19 cellular contexts compared by ENCODE assay signal in the genomic region with DNA sequence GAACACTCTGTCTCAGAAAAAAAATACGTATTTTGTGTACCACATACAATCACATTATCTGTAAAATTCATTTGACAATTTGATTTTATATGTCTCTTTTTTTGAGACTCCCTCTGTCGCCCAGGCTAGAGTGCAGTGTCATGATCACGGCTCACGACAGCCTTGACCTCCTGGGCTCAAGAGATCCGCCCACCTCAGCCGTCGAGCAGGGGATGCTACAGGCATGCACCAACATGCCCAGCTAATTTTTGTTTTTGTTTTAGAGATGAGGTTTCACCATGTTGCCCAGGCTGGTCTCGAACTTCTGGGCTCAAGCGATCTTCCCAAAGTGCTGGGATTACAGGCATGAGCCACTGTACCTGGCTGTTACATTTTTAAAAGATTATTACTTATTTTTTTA.
"Had no signal": no experiment of that assay in that cellular context is flagged by ENCODE, and none has a peak within 500 bp of the region (broad histone marks: within the 10 kb centered on the region; RNA-seq: fewer than 3 reads in every experiment).

No MANE protein-coding gene starts in this region.

- H3K27me3 Mint-ChIP-seq: activated CD4-positive, alpha-beta T cell treated with anti-CD3 and anti-CD28 coated beads, Interleukin-2, amount 10 ng/mL, durations not matched to agents 7 days and 5 days; activated naive CD8-positive, alpha-beta T cell treated with anti-CD3 and anti-CD28 coated beads, Interleukin-2, amount 10 ng/mL, durations not matched to agents 7 days and 5 days; effector memory CD8-positive, alpha-beta T cell; natural killer cell treated with Interleukin-12 subunit alpha and Interleukin-12 subunit beta and Interleukin-15 and Interleukin-18, amount 100 ng/mL, for 72 hours had no signal

- H3K4me3 ChIP-seq: prostate gland, smooth muscle cell, upper lobe of left lung had no signal

- H3K27ac Mint-ChIP-seq: activated CD4-positive, alpha-beta T cell treated with anti-CD3 and anti-CD28 coated beads, Interleukin-2, amount 10 ng/mL, durations not matched to agents 7 days and 5 days; activated naive CD8-positive, alpha-beta T cell treated with anti-CD3 and anti-CD28 coated beads, Interleukin-2, amount 10 ng/mL, durations not matched to agents 7 days and 5 days; effector memory CD8-positive, alpha-beta T cell; immature natural killer cell; natural killer cell treated with Interleukin-12 subunit alpha and Interleukin-12 subunit beta and Interleukin-15 and Interleukin-18, amount 100 ng/mL, for 72 hours; T-helper 2 cell treated with Interferon-gamma antibody and Interleukin-4, amounts not matched to agents 5 μg/mL and 100 μg/mL, for 36 hours had no signal

- H3K4me1 ChIP-seq: prostate gland, upper lobe of left lung had no signal

- DNase-seq: activated CD4-positive, alpha-beta T cell treated with anti-CD3 and anti-CD28 coated beads, Interleukin-2, amount 10 ng/mL, durations not matched to agents 7 days and 5 days; activated gamma-delta T cell treated with Interleukin-2 at 50 U/mL for 16 hours; activated naive CD8-positive, alpha-beta T cell treated with anti-CD3 and anti-CD28 coated beads, Interleukin-2, amount 10 ng/mL, durations not matched to agents 7 days and 5 days; anterior cingulate cortex; brain microvascular endothelial cell; cerebellar nuclear complex; dermis blood vessel endothelial cell; effector memory CD8-positive, alpha-beta T cell; head of caudate nucleus; immature natural killer cell; occipital lobe; right cardiac atrium; stimulated activated naive CD8-positive, alpha-beta T cell treated with anti-CD3 and anti-CD28 coated beads, Interleukin-15, Interleukin-2, amounts not matched to agents 100 U/mL and 50 U/mL, for 24 hours; upper lobe of left lung had no signal

- H3K4me3 Mint-ChIP-seq: activated CD4-positive, alpha-beta T cell treated with anti-CD3 and anti-CD28 coated beads, Interleukin-2, amount 10 ng/mL, durations not matched to agents 7 days and 5 days; activated naive CD8-positive, alpha-beta T cell treated with anti-CD3 and anti-CD28 coated beads, Interleukin-2, amount 10 ng/mL, durations not matched to agents 7 days and 5 days; effector memory CD8-positive, alpha-beta T cell; immature natural killer cell; natural killer cell treated with Interleukin-12 subunit alpha and Interleukin-12 subunit beta and Interleukin-15 and Interleukin-18, amount 100 ng/mL, for 72 hours; T-helper 2 cell treated with Interferon-gamma antibody and Interleukin-4, amounts not matched to agents 5 μg/mL and 100 μg/mL, for 36 hours had no signal

- H3K27me3 ChIP-seq: brain microvascular endothelial cell, upper lobe of left lung had no signal

- H3K4me1 Mint-ChIP-seq: activated naive CD8-positive, alpha-beta T cell treated with anti-CD3 and anti-CD28 coated beads, Interleukin-2, amount 10 ng/mL, durations not matched to agents 7 days and 5 days; immature natural killer cell had no signal

- H3K9me3 Mint-ChIP-seq: activated CD4-positive, alpha-beta T cell treated with anti-CD3 and anti-CD28 coated beads, Interleukin-2, amount 10 ng/mL, durations not matched to agents 7 days and 5 days; activated naive CD8-positive, alpha-beta T cell treated with anti-CD3 and anti-CD28 coated beads, Interleukin-2, amount 10 ng/mL, durations not matched to agents 7 days and 5 days; effector memory CD8-positive, alpha-beta T cell; immature natural killer cell; natural killer cell treated with Interleukin-12 subunit alpha and Interleukin-12 subunit beta and Interleukin-15 and Interleukin-18, amount 100 ng/mL, for 72 hours; T-helper 2 cell treated with Interferon-gamma antibody and Interleukin-4, amounts not matched to agents 5 μg/mL and 100 μg/mL, for 36 hours had no signal

- ATAC-seq: effector memory CD8-positive, alpha-beta T cell; natural killer cell treated with Interleukin-12 subunit alpha and Interleukin-12 subunit beta and Interleukin-15 and Interleukin-18, amount 100 ng/mL, for 72 hours; right cardiac atrium; stimulated activated naive CD8-positive, alpha-beta T cell treated with anti-CD3 and anti-CD28 coated beads, Interleukin-15, Interleukin-2, amounts not matched to agents 100 U/mL and 50 U/mL, for 24 hours had no signal

- H3K9me3 ChIP-seq: prostate gland, upper lobe of left lung had no signal

- H3K27ac ChIP-seq: brain microvascular endothelial cell, epithelial cell of prostate, prostate gland, upper lobe of left lung had no signal

- H3K4me2 ChIP-seq: smooth muscle cell had no signal
